Comparison of ENCODE assay signal across 17 cellular contexts in the genomic region with DNA sequence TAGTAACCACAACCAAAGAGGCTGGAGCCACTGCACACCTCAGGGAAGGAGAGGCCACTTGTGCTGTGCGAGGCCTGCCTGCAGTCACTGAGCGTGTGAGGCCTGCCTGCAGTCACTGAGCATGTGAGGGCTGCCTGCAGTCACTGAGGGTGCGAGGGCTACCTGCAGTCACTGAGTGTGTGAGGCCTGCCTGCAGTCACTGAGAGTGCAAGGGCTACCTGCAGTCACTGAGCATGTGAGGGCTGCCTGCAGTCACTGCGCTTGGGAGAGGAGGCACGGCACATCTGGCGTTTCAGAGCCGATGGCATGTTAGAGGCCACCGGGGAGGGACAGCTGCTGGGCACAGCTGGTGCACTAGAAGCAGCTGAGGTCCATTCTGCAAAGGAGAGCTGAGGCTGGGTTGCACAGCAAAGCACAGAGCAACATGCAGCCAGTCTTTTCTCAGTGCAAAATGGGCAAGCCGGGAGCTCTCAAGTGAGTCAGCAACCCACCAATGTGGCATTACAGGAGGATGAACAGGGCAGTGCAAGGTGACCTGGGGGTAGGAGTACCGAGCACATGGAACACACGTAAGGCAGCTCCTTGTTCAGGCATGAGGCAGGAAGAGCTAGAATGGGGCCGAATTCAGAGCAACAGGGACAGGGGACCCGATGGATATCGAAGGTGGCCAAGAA.
"Had no signal": no experiment of that assay in that cellular context is flagged by ENCODE, and none has a peak within 500 bp of the region (broad histone marks: within the 10 kb centered on the region; RNA-seq: fewer than 3 reads in every experiment).

No MANE protein-coding gene starts in this region.

- DNase-seq: cerebellar nuclear complex; esophagus squamous epithelium; foreskin fibroblast; kidney; left cardiac atrium; left ventricle myocardium inferior; lower lobe of right lung; midbrain; nephron progenitor cell; nucleus accumbens; psoas muscle; small intestine; stimulated activated CD4-positive, alpha-beta T cell treated with anti-CD3 and anti-CD28 coated beads, Interleukin-2, amount 100 ng/mL, for 48 hours; stimulated activated naive CD4-positive, alpha-beta T cell treated with Interleukin-2 at 50 U/mL for 16 hours; trophoblast cell; uterus had no signal

- H3K27me3 ChIP-seq: esophagus squamous epithelium, pancreas, uterus had no signal

- H3K27ac ChIP-seq: esophagus squamous epithelium, left ventricle myocardium inferior, lower lobe of right lung, pancreas, psoas muscle, uterus had no signal

- H3K4me3 ChIP-seq: esophagus squamous epithelium, left ventricle myocardium inferior, lower lobe of right lung, pancreas, psoas muscle, uterus had no signal

- H3K36me3 ChIP-seq: esophagus squamous epithelium, left ventricle myocardium inferior, lower lobe of right lung, pancreas, uterus had no signal

- H3K9me3 ChIP-seq: esophagus squamous epithelium, left ventricle myocardium inferior, lower lobe of right lung, pancreas, psoas muscle, uterus had no signal

- H3K4me1 ChIP-seq: esophagus squamous epithelium, left ventricle myocardium inferior, lower lobe of right lung, psoas muscle, uterus had no signal

- ATAC-seq: left cardiac atrium, pancreas, psoas muscle had no signal
